ENCODE assay signal across 9 cellular contexts in the genomic region with DNA sequence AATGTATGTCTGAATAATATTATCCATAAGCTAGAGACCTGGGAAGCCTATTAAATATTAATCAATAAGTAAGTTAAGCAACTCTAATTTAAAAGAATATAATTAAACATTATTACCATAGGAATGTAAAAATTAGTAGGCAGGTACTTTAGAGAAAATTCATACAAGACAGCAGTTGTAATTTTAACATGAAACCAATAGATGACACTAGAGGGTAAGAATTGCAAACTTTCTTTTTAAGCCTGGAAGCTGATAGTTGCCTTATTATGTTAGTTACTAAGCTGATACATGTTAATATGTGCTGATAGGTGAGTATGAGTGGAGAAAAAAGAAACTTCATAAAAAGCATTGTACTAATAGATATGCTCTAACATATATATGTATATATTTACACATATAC.
DNase-seq lines count a peak whose midpoint lies in the region; ATAC-seq, FAIRE-seq and TF ChIP-seq lines count a peak whose summit lies in the region.
"Had no signal": no experiment of that assay in that cellular context is flagged by ENCODE, and none has a peak within 500 bp of the region (broad histone marks: within the 10 kb centered on the region; RNA-seq: fewer than 3 reads in every experiment).

No MANE protein-coding gene starts in this region.

- H3K4me3 ChIP-seq in GM12864 (ENCODE audit: low read depth, low read length) (no peak overlapping the region), fibroblast of the aortic adventitia (ENCODE audit: low read depth, low read length) (no peak overlapping the region)

- no peaks in the 10 kb centered on the region for H3K4me1 Mint-ChIP-seq in stimulated activated naive CD8-positive, alpha-beta T cell treated with anti-CD3 and anti-CD28 coated beads, Interleukin-15, amount 100 ng/mL, for 72 hours
- no peaks in the 10 kb centered on the region for H3K4me1 Mint-ChIP-seq in T-cell

- CTCF ChIA-PET in T-cell (lab: Charles Lee): no interaction called here

- no peak overlapping the region for H3K4me3 Mint-ChIP-seq in stimulated activated naive CD8-positive, alpha-beta T cell treated with anti-CD3 and anti-CD28 coated beads, Interleukin-15, amount 100 ng/mL, for 72 hours
- H3K4me3 Mint-ChIP-seq in T-cell: no peak overlapping the region

- no peaks in the 10 kb centered on the region for H3K9me3 Mint-ChIP-seq in stimulated activated naive CD8-positive, alpha-beta T cell treated with anti-CD3 and anti-CD28 coated beads, Interleukin-15, amount 100 ng/mL, for 72 hours
- H3K9me3 Mint-ChIP-seq in T-cell: no peaks in the 10 kb centered on the region

- H3K27me3 Mint-ChIP-seq in stimulated activated naive CD8-positive, alpha-beta T cell treated with anti-CD3 and anti-CD28 coated beads, Interleukin-15, amount 100 ng/mL, for 72 hours: no peaks in the 10 kb centered on the region
- no peaks in the 10 kb centered on the region for H3K27me3 Mint-ChIP-seq in T-cell

- POLR2A ChIA-PET in T-cell (lab: Charles Lee): no interaction called here

- ATAC-seq in stimulated activated naive CD8-positive, alpha-beta T cell treated with anti-CD3 and anti-CD28 coated beads, Interleukin-15, amount 100 ng/mL, for 72 hours: no peak
- ATAC-seq in T-cell (replicated peaks in 1 of 4) (no peak), GM19324 (IDR thresholded peaks at IDR 0.05; ENCODE audit: low FRiP score, unreplicated experiment) (no peak)

- peak; percentile 9 for TF ChIP-seq CTCF in GM12864 (IDR thresholded peaks at IDR 0.05; ENCODE audit: low read depth, low read length, missing control alignments)
- peak; percentile 56 for TF ChIP-seq CTCF in fibroblast of the aortic adventitia (IDR thresholded peaks at IDR 0.05; ENCODE audit: insufficient read depth, low read length)

- peak; percentile 95 for FAIRE-seq in A204.1 (lab: Jason Lieb, UNC)

- no peaks in the 10 kb centered on the region for H3K36me3 Mint-ChIP-seq in T-cell

- no peak overlapping the region for H3K27ac Mint-ChIP-seq in stimulated activated naive CD8-positive, alpha-beta T cell treated with anti-CD3 and anti-CD28 coated beads, Interleukin-15, amount 100 ng/mL, for 72 hours
- no peak overlapping the region for H3K27ac Mint-ChIP-seq in T-cell

- DNase-seq in GM12864 (ENCODE audit: low read depth) (no peak), NCI-H82 (lab: John Stamatoyannopoulos, UW) (peak; percentile 26), fibroblast of the aortic adventitia (ENCODE audit: low read depth) (peak; percentile 39), T-cell (no peak)
- no peak for DNase-seq in stimulated activated naive CD8-positive, alpha-beta T cell treated with anti-CD3 and anti-CD28 coated beads, Interleukin-15, amount 100 ng/mL, for 72 hours
- no peak for DNase-seq in stimulated activated CD8-positive, alpha-beta memory T cell treated with anti-CD3 and anti-CD28 coated beads, Interleukin-4, amount 100 ng/mL, for 48 hours
- DNase-seq: NCI-H1048 had no signal

Comparison
In these comparisons a context has a peak if more than half of its experiments do, and no peak if none do; other contexts are left out.
1. DNase-seq: peak in NCI-H82 (single experiment) and fibroblast of the aortic adventitia (single experiment); none in GM12864 (single experiment), stimulated activated naive CD8-positive, alpha-beta T cell treated with anti-CD3 and anti-CD28 coated beads, Interleukin-15, amount 100 ng/mL, for 72 hours (0 of 2), stimulated activated CD8-positive, alpha-beta memory T cell treated with anti-CD3 and anti-CD28 coated beads, Interleukin-4, amount 100 ng/mL, for 48 hours (single experiment) and T-cell (0 of 34).